12 cellular contexts compared by ENCODE assay signal in the genomic region with DNA sequence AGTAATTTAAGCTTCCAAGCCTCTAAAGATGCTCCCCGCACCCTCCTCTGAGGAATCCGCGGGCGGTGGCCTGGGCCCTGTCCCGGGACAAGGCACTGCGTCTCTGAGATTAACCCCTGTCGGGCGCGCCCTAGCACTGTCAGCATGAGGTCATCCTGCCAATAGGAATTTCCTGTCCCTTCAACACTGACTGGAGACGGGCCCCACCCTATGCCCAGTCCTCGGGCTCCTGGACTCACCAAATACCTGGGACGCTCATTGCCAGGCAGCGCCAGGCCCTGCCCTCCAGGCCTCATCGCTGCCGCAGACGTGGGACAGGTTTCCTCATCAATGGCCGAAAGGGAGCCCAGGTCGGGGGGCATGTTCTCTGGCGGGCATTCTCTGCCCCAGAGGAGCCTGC.
DNase-seq lines count a peak whose midpoint lies in the region; ATAC-seq and TF ChIP-seq lines count a peak whose summit lies in the region.
"Had no signal": no experiment of that assay in that cellular context is flagged by ENCODE, and none has a peak within 500 bp of the region (broad histone marks: within the 10 kb centered on the region; RNA-seq: fewer than 3 reads in every experiment).

No MANE protein-coding gene starts in this region.

- H3K79me2 ChIP-seq in GM23338 (replicated peaks; ENCODE audit: insufficient read depth) (no peaks in the 10 kb centered on the region), PC-3 (ENCODE audit: low read length) (no peaks in the 10 kb centered on the region)

- H3K9me2 ChIP-seq in GM23338 (ENCODE audit: insufficient read depth) (no peaks in the 10 kb centered on the region), PC-3 (replicated peaks; ENCODE audit: low read length) (no peaks in the 10 kb centered on the region)

- H3K27me3 Mint-ChIP-seq in GM23338 (ENCODE audit: insufficient read depth, low read depth, poor library complexity): peaks cover 5% of the 10 kb centered on the region

- no peak overlapping the region for H3K27ac ChIP-seq in GM23338 (ENCODE audit: low read depth)
- peak overlapping the region; percentile 99 for H3K27ac ChIP-seq in PC-3 (ENCODE audit: low read length)
- H3K27ac ChIP-seq: cardiac muscle cell, right lobe of liver, SK-N-MC, thoracic aorta had no signal

- H3K4me1 ChIP-seq in GM23338 (ENCODE audit: insufficient read depth) (peaks cover 21% of the 10 kb centered on the region; the same call in 1 of the 2 replicates), PC-3 (ENCODE audit: insufficient read depth, low read length) (peaks cover 48% of the 10 kb centered on the region), skeletal muscle satellite cell (ENCODE audit: control insufficient read depth, insufficient read depth, low read length) (peaks cover 28% of the 10 kb centered on the region)
- H3K4me1 ChIP-seq: right lobe of liver had no signal

- H3K27me3 ChIP-seq in GM23338 (ENCODE audit: insufficient read depth): peaks cover 34% of the 10 kb centered on the region
- no peaks in the 10 kb centered on the region for H3K27me3 ChIP-seq in PC-3 (ENCODE audit: low read length)
- no peaks in the 10 kb centered on the region for H3K27me3 ChIP-seq in skeletal muscle satellite cell (ENCODE audit: control insufficient read depth, insufficient read depth, low read length)
- H3K27me3 ChIP-seq: right lobe of liver had no signal

- H3K27ac Mint-ChIP-seq in GM23338: no peak overlapping the region

- H3K36me3 ChIP-seq in GM23338 (ENCODE audit: insufficient read depth) (no peaks in the 10 kb centered on the region), PC-3 (ENCODE audit: low read depth, low read length) (no peaks in the 10 kb centered on the region), skeletal muscle satellite cell (ENCODE audit: insufficient read depth, low read length) (no peaks in the 10 kb centered on the region)
- H3K36me3 ChIP-seq: cardiac muscle cell, right lobe of liver, thoracic aorta had no signal

- peaks cover 3% of the 10 kb centered on the region; the same call in 1 of the 3 replicates for H3K36me3 Mint-ChIP-seq in GM23338 (ENCODE audit: low read depth)

- ATAC-seq in GM23338 (peak; percentile 64), PC-3 (peak; percentile 87), esophagus mucosa (peak; percentile 94)

- TF ChIP-seq CTCF in GM23338 (conservative IDR thresholded peaks at IDR 0.05; ENCODE audit: low read depth in 2 of 2) (no peak), PC-3 (conservative IDR thresholded peaks at IDR 0.05; ENCODE audit: low read depth, low read length) (no peak)

- H4K20me1 ChIP-seq in GM23338 (replicated peaks; ENCODE audit: insufficient read depth) (no peaks in the 10 kb centered on the region), PC-3 (ENCODE audit: low read length) (no peaks in the 10 kb centered on the region)

- H3K4me3 ChIP-seq in GM23338 (peak overlapping the region; percentile 67), PC-3 (ENCODE audit: low read length) (peak overlapping the region; percentile 60), skeletal muscle satellite cell (ENCODE audit: low read length) (peak overlapping the region; percentile 52)
- H3K4me3 ChIP-seq: cardiac muscle cell, right lobe of liver, SK-N-MC, thoracic aorta had no signal

- POLR2A ChIA-PET in PC-3 (lab: Charles Lee; ENCODE audit: unreplicated experiment): interaction anchor here (0.6 to 0.7 kb wide), 2 partner anchors 86 to 131 kb away, joined by 3 read pairs; no protein-coding TSS in a partner anchor

- H3K9me3 ChIP-seq in PC-3 (ENCODE audit: low read length) (no peaks in the 10 kb centered on the region), skeletal muscle satellite cell (replicated peaks; ENCODE audit: low read length) (no peaks in the 10 kb centered on the region)
- H3K9me3 ChIP-seq: right lobe of liver, thoracic aorta had no signal

- H3K4me1 Mint-ChIP-seq in GM23338: peaks cover 20% of the 10 kb centered on the region; the same call in 2 of the 3 replicates

- H3K4me2 ChIP-seq in GM23338 (peak overlapping the region; percentile 75), PC-3 (ENCODE audit: low read length) (peak overlapping the region; percentile 84), skeletal muscle satellite cell (ENCODE audit: low read length) (peak overlapping the region; percentile 73)

- H3K9ac ChIP-seq in PC-3 (ENCODE audit: low read length): peak overlapping the region; percentile 89
- H3K9ac ChIP-seq in skeletal muscle satellite cell (ENCODE audit: low read depth, low read length): peak overlapping the region; percentile 20

- DNase-seq in GM23338 (ENCODE audit: low spot score) (peak; percentile 59), PC-3 (peak; percentile 97), activated gamma-delta T cell treated with Interleukin-2 at 50 U/mL for 16 hours (no peak), NOMO-1 treated with DMSO at 0.1 percent for 48 hours (lab: John Stamatoyannopoulos, UW; ENCODE audit: unreplicated experiment) (no peak), superior temporal gyrus (ENCODE audit: extremely low spot score) (no peak), hepatic stellate cell (ENCODE audit: low spot score) (no peak)

- peak overlapping the region; percentile 61; the same call in 2 of the 3 replicates for H3K4me3 Mint-ChIP-seq in GM23338

- CTCF ChIA-PET in PC-3 (lab: Charles Lee): no interaction called here

- H2AFZ ChIP-seq in GM23338 (peak overlapping the region; percentile 98), PC-3 (ENCODE audit: low read length) (peak overlapping the region; percentile 68)

- H3K9me3 Mint-ChIP-seq in GM23338: peaks cover 5% of the 10 kb centered on the region; the same call in 2 of the 3 replicates

- no TSS peak for BruUV-seq in PC-3 (replicated peaks; lab: Mats Ljungman, UMichigan)

- intact Hi-C loops in PC-3 (cut with micrococcal nuclease): loop anchor here (2.0 kb wide), 1 partner anchor 93 kb away; no protein-coding TSS in a partner anchor

- H3F3A ChIP-seq in GM23338 (replicated peaks; ENCODE audit: low read depth) (no peaks in the 10 kb centered on the region), PC-3 (ENCODE audit: low read length, unreplicated experiment) (peaks cover 6% of the 10 kb centered on the region)

TF ChIP-seq in GM23338, 12 proteins besides CTCF, POLR2A, EP300 and RAD21 (continues in another document):
- TF ChIP-seq ZNF114 (CRISPR knock-in tag; IDR thresholded peaks at IDR 0.05) (no peak), STAT1 (IDR thresholded peaks at IDR 0.05; ENCODE audit: unreplicated experiment) (no peak), EZH2phosphoT487 (IDR thresholded peaks at IDR 0.05; ENCODE audit: unreplicated experiment) (no peak)
- TF ChIP-seq, protein P1, sequence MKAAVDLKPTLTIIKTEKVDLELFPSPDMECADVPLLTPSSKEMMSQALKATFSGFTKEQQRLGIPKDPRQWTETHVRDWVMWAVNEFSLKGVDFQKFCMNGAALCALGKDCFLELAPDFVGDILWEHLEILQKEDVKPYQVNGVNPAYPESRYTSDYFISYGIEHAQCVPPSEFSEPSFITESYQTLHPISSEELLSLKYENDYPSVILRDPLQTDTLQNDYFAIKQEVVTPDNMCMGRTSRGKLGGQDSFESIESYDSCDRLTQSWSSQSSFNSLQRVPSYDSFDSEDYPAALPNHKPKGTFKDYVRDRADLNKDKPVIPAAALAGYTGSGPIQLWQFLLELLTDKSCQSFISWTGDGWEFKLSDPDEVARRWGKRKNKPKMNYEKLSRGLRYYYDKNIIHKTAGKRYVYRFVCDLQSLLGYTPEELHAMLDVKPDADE (IDR thresholded peaks at IDR 0.05): no peak

Comparison
In these comparisons a context has a peak if more than half of its experiments do, and no peak if none do; other contexts are left out.
1. DNase-seq: peak in GM23338 (single experiment) and PC-3 (single experiment); none in activated gamma-delta T cell treated with Interleukin-2 at 50 U/mL for 16 hours (single experiment), NOMO-1 treated with DMSO at 0.1 percent for 48 hours (single experiment), superior temporal gyrus (single experiment) and hepatic stellate cell (single experiment).
2. Peak in every context shown above with its lines, with median percentiles within 50 percentile points of each other: ATAC-seq, H3K4me2 ChIP-seq and H3K4me3 ChIP-seq.